ENCODE assay signal across 1 cellular context in genomic region chr20:50044353-50044960, GRCh38.
TF ChIP-seq lines count a peak whose summit lies in the region.

No MANE protein-coding gene starts in this region.

TF ChIP-seq in HepG2, 621 proteins besides CTCF, POLR2A, EP300 and RAD21 (continued from another document and continues in another):
- TF ChIP-seq EED (CRISPR knock-in tag; IDR thresholded peaks at IDR 0.05) (no peak), ZNF280D (CRISPR knock-in tag; IDR thresholded peaks at IDR 0.05) (no peak), ZNF614 (CRISPR knock-in tag; IDR thresholded peaks at IDR 0.05; ENCODE audit: borderline replicate concordance) (peak; percentile 60; the same call in 1 of the 2 replicates), FOXC1 (CRISPR knock-in tag; IDR thresholded peaks at IDR 0.05; ENCODE audit: borderline replicate concordance) (0 out of 2 replicates have a peak, but pooled peaks have one; percentile 48), RFXANK (CRISPR knock-in tag; IDR thresholded peaks at IDR 0.05) (no peak), REL (CRISPR knock-in tag; conservative IDR thresholded peaks at IDR 0.05) (no peak), ZNF124 (CRISPR knock-in tag; IDR thresholded peaks at IDR 0.05) (no peak), ZNF674 (CRISPR knock-in tag; IDR thresholded peaks at IDR 0.05; ENCODE audit: low read depth) (no peak), ZSCAN29 (CRISPR knock-in tag; conservative IDR thresholded peaks at IDR 0.05) (no peak), IKZF4 (CRISPR knock-in tag; IDR thresholded peaks at IDR 0.05; ENCODE audit: borderline replicate concordance, low read depth, not compliant biosample characterization) (no peak), ZNF225 (CRISPR knock-in tag; IDR thresholded peaks at IDR 0.05) (no peak), E2F5 (CRISPR knock-in tag; conservative IDR thresholded peaks at IDR 0.05) (no peak), ZNF234 (CRISPR knock-in tag; conservative IDR thresholded peaks at IDR 0.05) (no peak), FOXP4 (CRISPR knock-in tag; IDR thresholded peaks at IDR 0.05) (no peak; the same call in 1 of the 2 replicates), ZBTB37 (CRISPR knock-in tag; IDR thresholded peaks at IDR 0.05) (no peak), TRIM24 (CRISPR knock-in tag; IDR thresholded peaks at IDR 0.05) (no peak), ZNF496 (CRISPR knock-in tag; IDR thresholded peaks at IDR 0.05; ENCODE audit: insufficient replicate concordance) (no peak), NR2C2 (CRISPR knock-in tag; IDR thresholded peaks at IDR 0.05; ENCODE audit: borderline replicate concordance) (no peak), TIGD3 (CRISPR knock-in tag; IDR thresholded peaks at IDR 0.05; ENCODE audit: borderline replicate concordance) (no peak), GLI4 (CRISPR knock-in tag; IDR thresholded peaks at IDR 0.05; ENCODE audit: borderline replicate concordance) (no peak), ZNF7 (CRISPR knock-in tag; IDR thresholded peaks at IDR 0.05) (no peak), CBX2 (IDR thresholded peaks at IDR 0.05; ENCODE audit: low read depth, low read length) (no peak), CBX2 (CRISPR knock-in tag; IDR thresholded peaks at IDR 0.05; ENCODE audit: low read depth) (no peak), SP5 (CRISPR knock-in tag; IDR thresholded peaks at IDR 0.05; ENCODE audit: borderline replicate concordance, low read depth) (0 out of 2 replicates have a peak, but pooled peaks have one; percentile 6), GATAD2A (CRISPR knock-in tag; IDR thresholded peaks at IDR 0.05) (peak; percentile 21; the same call in 1 of the 2 replicates), LBX2 (CRISPR knock-in tag; IDR thresholded peaks at IDR 0.05; ENCODE audit: borderline replicate concordance) (no peak), RXRA (CRISPR knock-in tag; IDR thresholded peaks at IDR 0.05) (peak; percentile 33), KLF9 (CRISPR knock-in tag; IDR thresholded peaks at IDR 0.05; ENCODE audit: low read depth) (no peak), ATF3 (CRISPR knock-in tag; IDR thresholded peaks at IDR 0.05) (no peak), KIAA2018 (CRISPR knock-in tag; IDR thresholded peaks at IDR 0.05; ENCODE audit: borderline replicate concordance) (no peak), ZNF549 (CRISPR knock-in tag; IDR thresholded peaks at IDR 0.05) (no peak), TARDBP (CRISPR knock-in tag; IDR thresholded peaks at IDR 0.05) (no peak), ZNF350 (CRISPR knock-in tag; IDR thresholded peaks at IDR 0.05; ENCODE audit: borderline replicate concordance, low read depth) (0 out of 2 replicates have a peak, but pooled peaks have one; percentile 12), ZBTB25 (CRISPR knock-in tag; IDR thresholded peaks at IDR 0.05) (peak; percentile 41; the same call in 1 of the 2 replicates), PRDM15 (CRISPR knock-in tag; IDR thresholded peaks at IDR 0.05) (peak; percentile 97), MIXL1 (CRISPR knock-in tag; IDR thresholded peaks at IDR 0.05) (no peak)
